ENCODE assay signal across 1 cellular context in the genomic region with DNA sequence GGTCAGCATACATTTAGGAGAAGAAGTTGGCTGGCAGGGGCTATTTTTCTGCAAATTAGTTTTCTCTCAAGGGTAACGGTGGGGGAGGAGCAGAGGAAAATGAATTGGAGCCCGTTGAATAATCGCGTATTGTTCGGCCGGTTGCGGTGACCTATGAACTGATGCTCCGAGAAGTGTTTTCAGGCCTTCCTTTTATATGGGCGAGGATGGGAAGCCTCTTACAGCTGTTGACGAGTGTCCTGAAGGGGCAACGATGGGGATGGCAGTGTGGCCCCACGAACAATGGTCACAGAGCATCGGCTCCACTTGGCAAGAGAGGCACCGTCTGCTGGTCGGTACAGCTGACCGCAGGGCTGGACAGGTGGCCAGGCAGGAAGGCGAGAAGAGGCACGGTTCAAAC.
TF ChIP-seq lines count a peak whose summit lies in the region.

No MANE protein-coding gene starts in this region.

TF ChIP-seq in WTC11, 78 proteins besides CTCF, POLR2A, EP300 and RAD21 (continued from another document):
- TF ChIP-seq, protein P1, sequence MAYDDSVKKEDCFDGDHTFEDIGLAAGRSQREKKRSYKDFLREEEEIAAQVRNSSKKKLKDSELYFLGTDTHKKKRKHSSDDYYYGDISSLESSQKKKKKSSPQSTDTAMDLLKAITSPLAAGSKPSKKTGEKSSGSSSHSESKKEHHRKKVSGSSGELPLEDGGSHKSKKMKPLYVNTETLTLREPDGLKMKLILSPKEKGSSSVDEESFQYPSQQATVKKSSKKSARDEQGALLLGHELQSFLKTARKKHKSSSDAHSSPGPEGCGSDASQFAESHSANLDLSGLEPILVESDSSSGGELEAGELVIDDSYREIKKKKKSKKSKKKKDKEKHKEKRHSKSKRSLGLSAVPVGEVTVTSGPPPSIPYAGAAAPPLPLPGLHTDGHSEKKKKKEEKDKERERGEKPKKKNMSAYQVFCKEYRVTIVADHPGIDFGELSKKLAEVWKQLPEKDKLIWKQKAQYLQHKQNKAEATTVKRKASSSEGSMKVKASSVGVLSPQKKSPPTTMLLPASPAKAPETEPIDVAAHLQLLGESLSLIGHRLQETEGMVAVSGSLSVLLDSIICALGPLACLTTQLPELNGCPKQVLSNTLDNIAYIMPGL (CRISPR knock-in tag; IDR thresholded peaks at IDR 0.05), result no peak
- TF ChIP-seq NFATC4 (CRISPR knock-in tag; IDR thresholded peaks at IDR 0.05), result no peak
- TF ChIP-seq TEAD1 (CRISPR knock-in tag; IDR thresholded peaks at IDR 0.05), result no peak
TF ChIP-seq in WTC11: peak in this region for 0.
